ENCODE assay signal across 1 cellular context in genomic region chr5:110716247-110717245, GRCh38.
TF ChIP-seq lines count a peak whose summit lies in the region.

No MANE protein-coding gene starts in this region.

TF ChIP-seq in HepG2, 621 proteins besides CTCF, POLR2A, EP300 and RAD21:
- TF ChIP-seq ZNF747 (CRISPR knock-in tag; IDR thresholded peaks at IDR 0.05; ENCODE audit: borderline replicate concordance) = no peak
- no peak for TF ChIP-seq ZFP1 (CRISPR knock-in tag; IDR thresholded peaks at IDR 0.05)
- TF ChIP-seq LBX2 (CRISPR knock-in tag; IDR thresholded peaks at IDR 0.05; ENCODE audit: borderline replicate concordance) = no peak
- TF ChIP-seq EEA1 (CRISPR knock-in tag; IDR thresholded peaks at IDR 0.05; ENCODE audit: borderline replicate concordance) = no peak
- TF ChIP-seq PHF21A (CRISPR knock-in tag; IDR thresholded peaks at IDR 0.05) = no peak
- TF ChIP-seq U2AF1 (optimal IDR thresholded peaks at IDR 0.05; ENCODE audit: low read depth, low read length) = no peak
- TF ChIP-seq ATF4 (CRISPR knock-in tag; IDR thresholded peaks at IDR 0.05) = no peak
- TF ChIP-seq ZNF761 (CRISPR knock-in tag; conservative IDR thresholded peaks at IDR 0.05) = no peak
- TF ChIP-seq TEAD3 (CRISPR knock-in tag; optimal IDR thresholded peaks at IDR 0.05; ENCODE audit: borderline replicate concordance) = no peak
- no peak for TF ChIP-seq ZNF670 (CRISPR knock-in tag; IDR thresholded peaks at IDR 0.05; ENCODE audit: borderline replicate concordance)
